1 cellular context compared by ENCODE assay signal in the genomic region with DNA sequence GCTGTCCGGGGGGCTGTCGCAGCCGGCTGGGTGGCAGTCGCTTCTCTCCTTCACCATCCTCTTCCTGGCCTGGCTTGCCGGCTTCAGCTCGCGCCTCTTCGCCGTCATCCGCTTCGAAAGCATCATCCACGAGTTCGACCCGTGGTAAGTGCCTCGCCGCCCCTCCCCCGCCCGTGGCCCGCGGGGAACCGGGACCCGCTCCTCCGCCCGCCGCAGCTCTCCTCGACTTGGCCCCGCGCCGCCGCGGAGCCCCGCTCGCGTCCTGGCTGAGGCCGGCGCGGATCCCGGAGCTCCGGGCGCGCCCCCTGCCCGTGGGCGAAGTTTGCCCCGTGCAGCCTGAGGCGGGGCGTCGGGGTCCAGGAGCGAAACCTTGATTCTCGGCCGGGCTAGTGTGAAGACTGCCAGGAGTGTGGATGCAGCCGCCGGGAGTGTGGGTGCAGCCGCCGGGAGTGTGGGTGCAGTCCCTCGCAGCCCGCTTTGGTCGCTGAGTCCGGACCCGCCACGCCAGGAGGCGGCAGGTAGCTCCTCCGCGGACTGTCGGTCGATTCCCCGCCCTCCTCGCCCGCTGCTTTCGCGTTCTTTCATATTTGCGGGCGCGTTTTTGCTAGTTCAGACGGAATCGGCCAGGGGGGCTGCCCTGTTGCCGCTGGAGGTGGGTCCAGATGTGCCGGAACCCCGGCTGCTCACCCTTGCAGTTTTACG.
TF ChIP-seq lines count a peak whose summit lies in the region.

No MANE protein-coding gene starts in this region.

TF ChIP-seq in endothelial cell of umbilical vein, 7 proteins besides CTCF, POLR2A, EP300 and RAD21:
- no peak for TF ChIP-seq MAX (IDR thresholded peaks at IDR 0.05; ENCODE audit: insufficient read depth, insufficient read length)
- no peak for TF ChIP-seq GATA2 (IDR thresholded peaks at IDR 0.05; ENCODE audit: insufficient read depth, insufficient read length, low read depth, low read length)
- no peak for TF ChIP-seq POLR2AphosphoS5 (IDR thresholded peaks at IDR 0.05; ENCODE audit: insufficient read depth, low read depth, low read length)
- TF ChIP-seq JUN (IDR thresholded peaks at IDR 0.05; ENCODE audit: borderline replicate concordance, insufficient read depth, insufficient read length, low read depth), result no peak
- no peak for TF ChIP-seq EZH2 (IDR thresholded peaks at IDR 0.05; ENCODE audit: borderline replicate concordance, low read depth, low read length, severe bottlenecking)
- TF ChIP-seq FOS (IDR thresholded peaks at IDR 0.05; ENCODE audit: borderline replicate concordance, insufficient read depth, low read length), result no peak
- no peak for TF ChIP-seq MYC (IDR thresholded peaks at IDR 0.05; ENCODE audit: low read depth, low read length)
TF ChIP-seq in endothelial cell of umbilical vein: peak in this region for 0.
